ENCODE assay signal across 9 cellular contexts in genomic region chr4:124334119-124334518, GRCh38.
A peak's percentile ranks its signal among the peaks of the same experiment; 100 is the strongest.
DNase-seq lines count a peak whose midpoint lies in the region; ATAC-seq, FAIRE-seq and TF ChIP-seq lines count a peak whose summit lies in the region.
"Had no signal": no experiment of that assay in that cellular context is flagged by ENCODE, and none has a peak within 500 bp of the region (broad histone marks: within the 10 kb centered on the region; RNA-seq: fewer than 3 reads in every experiment).

No MANE protein-coding gene starts in this region.

- in situ Hi-C loops in K562 (cut with MboI), result loop anchor here (25.0 kb wide), 1 partner anchor 953 kb away; no protein-coding TSS in a partner anchor

- no peak for TF ChIP-seq EP300 in K562 (IDR thresholded peaks at IDR 0.05; ENCODE audit: low read length)

- no peak overlapping the region for H2AFZ ChIP-seq in K562 (ENCODE audit: low read depth, low read length)

- H3K27ac ChIP-seq in K562 (ENCODE audit: extremely low read depth, low read depth, low read length), result no peak overlapping the region
- no peak overlapping the region for H3K27ac ChIP-seq in tibial artery
- H3K27ac ChIP-seq: HL-60 had no signal

- H3K4me2 ChIP-seq in K562 (ENCODE audit: insufficient read depth, low read length), result no peak overlapping the region

- H3K36me3 ChIP-seq in K562 (ENCODE audit: control insufficient read depth, insufficient read depth, low read length) (no peaks in the 10 kb centered on the region), tibial artery (no peaks in the 10 kb centered on the region)

- CTCF ChIA-PET in K562 (lab: Yijun Ruan, JAX; ENCODE audit: low intra/inter-chr PET ratio), result interaction anchor here (0.6 to 1.9 kb wide), 2 partner anchors 910 to 950 kb away, joined by 3 to 9 read pairs; no protein-coding TSS in a partner anchor

- BruUV-seq in K562 (replicated peaks; lab: Mats Ljungman, UMichigan), result no TSS peak

- DNase-seq in AML-193 (lab: John Stamatoyannopoulos, UW) (peak; percentile 51 to 76), NCI-H2029 treated with DMSO at 0.1 percent for 48 hours (lab: John Stamatoyannopoulos, UW) (peak; percentile 21), K562 (ENCODE audit: extremely low read depth in 1 of 4, low spot score in 3 of 4) (peak; percentile 8 to 57 (median 10)), iris pigment epithelial cell (ENCODE audit: low read depth) (peak; percentile 93), tibial artery (no peak)
- DNase-seq in activated CD4-positive, alpha-beta T cell treated with anti-CD3 and anti-CD28 coated beads, Interleukin-2, amount 50 U/mL, for 1 hour, result no peak

- no peaks in the 10 kb centered on the region for H3K9me1 ChIP-seq in K562 (ENCODE audit: control insufficient read depth, insufficient read depth, low read length)

- WGBS in K562 (ENCODE audit: insufficient coverage, low coverage, missing lambda C conversion rate), result 3% methylated on average over 3 of the region's 3 CpGs

- TF ChIP-seq CTCF in K562 (IDR thresholded peaks at IDR 0.05 in 2 of 3, conservative IDR thresholded peaks at IDR 0.05 in 1 of 3; ENCODE audit: insufficient read depth in 2 of 3, low read depth in 1 of 3, low read length in 3 of 3) (peak; percentile 10 to 62 (median 26); a peak in 4 of 6 replicates), tibial artery (IDR thresholded peaks at IDR 0.05) (peak; percentile 52 to 62)

- peak; percentile 70 to 83 for TF ChIP-seq RAD21 in K562 (CRISPR knock-in tag; conservative IDR thresholded peaks at IDR 0.05 in 1 of 2, IDR thresholded peaks at IDR 0.05 in 1 of 2)

- intact Hi-C loops in K562 (cut with micrococcal nuclease) (loop anchor here (1.0 to 10.0 kb wide), 3 partner anchors 381 to 949 kb away; partner anchors contain the start of gene ANKRD50), tibial artery (cut with DNase I; ENCODE audit: low total_unique reads) (loop anchor here (10.0 kb wide), 2 partner anchors 901 to 951 kb away; no protein-coding TSS in a partner anchor)

- FAIRE-seq in K562 (lab: Jason Lieb, UNC), result peak; percentile 52

- H3K27me3 ChIP-seq in K562 (ENCODE audit: control insufficient read depth in 2 of 2, insufficient read depth in 2 of 2, low read length in 2 of 2) (no peaks in the 10 kb centered on the region), tibial artery (no peaks in the 10 kb centered on the region)

- POLR2A ChIA-PET in K562 (lab: Yijun Ruan, JAX), result no interaction called here

- no peak for TF ChIP-seq POLR2A in K562 (conservative IDR thresholded peaks at IDR 0.05)

- H3K9ac ChIP-seq in K562 (ENCODE audit: insufficient read depth in 1 of 2, low read depth in 2 of 2, low read length in 2 of 2), result no peak overlapping the region

- no peaks in the 10 kb centered on the region for H3K79me2 ChIP-seq in K562 (ENCODE audit: control insufficient read depth, insufficient read depth, low read length)

- H4K20me1 ChIP-seq in K562 (replicated peaks; ENCODE audit: control insufficient read depth, insufficient read depth, low read length), result no peaks in the 10 kb centered on the region

- H3K4me1 ChIP-seq in K562 (replicated peaks in 1 of 2; ENCODE audit: control insufficient read depth in 2 of 2, insufficient read depth in 2 of 2, low read length in 2 of 2) (peaks cover 0 to 5% of the 10 kb centered on the region in 2 experiments; a peak in 1 of 5 replicates), tibial artery (no peaks in the 10 kb centered on the region)

- H3K9me3 ChIP-seq in K562 (replicated peaks; ENCODE audit: control insufficient read depth, insufficient read depth, low read depth, low read length) (no peaks in the 10 kb centered on the region), tibial artery (no peaks in the 10 kb centered on the region)

- ATAC-seq in GM19035 (IDR thresholded peaks at IDR 0.05; ENCODE audit: unreplicated experiment) (peak; percentile 50), K562 (peak; percentile 84), GM19397 (IDR thresholded peaks at IDR 0.05; ENCODE audit: unreplicated experiment) (no peak)

- H3K4me3 ChIP-seq in K562 (no peak overlapping the region), tibial artery (no peak overlapping the region)

TF ChIP-seq in K562, 482 proteins besides CTCF, POLR2A, EP300 and RAD21:
- no peak for TF ChIP-seq MAFF (IDR thresholded peaks at IDR 0.05; ENCODE audit: low read length)
- peak; percentile 60; the same call in 1 of the 2 replicates for TF ChIP-seq DEAF1 (CRISPR knock-in tag; IDR thresholded peaks at IDR 0.05)
- TF ChIP-seq SMC3 (conservative IDR thresholded peaks at IDR 0.05; ENCODE audit: insufficient read depth, low read depth, low read length), result peak; percentile 37; the same call in 1 of the 2 replicates
- TF ChIP-seq PHB (CRISPR knock-in tag; IDR thresholded peaks at IDR 0.05), result no peak
- TF ChIP-seq BRF2 (IDR thresholded peaks at IDR 0.05; ENCODE audit: borderline replicate concordance, insufficient read depth, insufficient read length), result no peak
- no peak for TF ChIP-seq BRD4 (IDR thresholded peaks at IDR 0.05)
- no peak for TF ChIP-seq GTF3C2 (IDR thresholded peaks at IDR 0.05; ENCODE audit: borderline replicate concordance, extremely low read depth, insufficient read length)

Comparison
In these comparisons a context has a peak if more than half of its experiments do, and no peak if none do; other contexts are left out.
1. DNase-seq: peak in AML-193 (2 of 2), NCI-H2029 treated with DMSO at 0.1 percent for 48 hours (single experiment), K562 (4 of 4) and iris pigment epithelial cell (single experiment); none in tibial artery (0 of 2) and activated CD4-positive, alpha-beta T cell treated with anti-CD3 and anti-CD28 coated beads, Interleukin-2, amount 50 U/mL, for 1 hour (single experiment).